ENCODE assay signal across 7 cellular contexts in the genomic region with DNA sequence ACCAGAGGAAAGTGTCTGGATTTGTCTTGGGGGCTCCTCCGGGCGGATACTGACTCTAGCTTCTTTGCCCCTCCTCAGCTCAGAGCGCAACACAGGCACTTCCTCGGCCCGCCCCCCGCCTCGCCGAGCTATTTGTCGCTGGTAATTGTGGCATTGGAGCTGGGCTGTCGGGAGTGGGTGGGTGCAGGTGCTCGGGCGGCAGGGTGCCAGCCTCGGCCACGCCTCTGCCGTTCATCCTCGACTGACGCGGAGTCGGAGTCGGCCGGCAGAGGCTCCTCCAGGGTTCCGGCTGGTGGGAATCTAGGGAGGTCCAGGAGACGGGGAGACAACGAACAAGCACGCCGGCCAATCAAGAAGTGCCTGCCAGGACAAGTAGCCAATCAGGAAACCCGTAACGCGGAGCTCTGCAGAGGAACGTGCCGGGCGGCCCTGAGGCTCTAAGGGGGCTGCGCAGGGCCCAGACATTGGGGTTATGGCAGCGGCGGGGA. TPM values are rescaled to one million over a fixed set of nuclear protein-coding genes. Genes with fewer than 3 reads are reported as not detected.
DNase-seq lines count a peak whose midpoint lies in the region; ATAC-seq and TF ChIP-seq lines count a peak whose summit lies in the region.

No MANE protein-coding gene starts in this region.

- H4K20me1 ChIP-seq in GM23248 (ENCODE audit: insufficient read depth) = no peaks in the 10 kb centered on the region

- no peaks in the 10 kb centered on the region for H3K9me2 ChIP-seq in GM23248 (ENCODE audit: insufficient read depth)

- no peaks in the 10 kb centered on the region for H3K36me3 ChIP-seq in GM23248 (ENCODE audit: low read depth)
- no peaks in the 10 kb centered on the region for H3K36me3 ChIP-seq in upper lobe of right lung

- TF ChIP-seq CTCF in epithelial cell of esophagus (IDR thresholded peaks at IDR 0.05; ENCODE audit: insufficient read depth, low read depth, low read length, missing control alignments) (no peak), upper lobe of right lung (IDR thresholded peaks at IDR 0.05) (no peak)

- H2AFZ ChIP-seq in GM23248 = 0 out of 2 replicates have a peak overlapping the region, but pooled peaks have one; percentile 24

- DNase-seq in GM23248 (peak; percentile 76), NCI-H345 (lab: John Stamatoyannopoulos, UW) (peak; percentile 82), epithelial cell of esophagus (ENCODE audit: low read depth) (peak; percentile 67), mucosa of gallbladder (ENCODE audit: low spot score) (peak; percentile 48), upper lobe of right lung (peak; percentile 64)
- DNase-seq in activated CD8-positive, alpha-beta memory T cell treated with anti-CD3 and anti-CD28 coated beads, Interleukin-2, amount 50 U/mL, for 4 hours = peak; percentile 41

- H3K79me2 ChIP-seq in GM23248 (ENCODE audit: insufficient read depth) = no peaks in the 10 kb centered on the region

- H3K4me3 ChIP-seq in GM23248 (peak overlapping the region; percentile 59), epithelial cell of esophagus (ENCODE audit: low read length) (peak overlapping the region; percentile 14), upper lobe of right lung (peak overlapping the region; percentile 14)

- no peaks in the 10 kb centered on the region for H3K9me3 ChIP-seq in GM23248 (ENCODE audit: low read depth)
- H3K9me3 ChIP-seq in upper lobe of right lung = no peaks in the 10 kb centered on the region

- intact Hi-C loops in upper lobe of right lung (cut with DNase I) = no loop called here

- no peak overlapping the region for H3K27ac ChIP-seq in GM23248
- H3K27ac ChIP-seq in upper lobe of right lung = no peak overlapping the region

- 3 to 10% methylated on average over 14 to 20 of the region's 35 CpGs for WGBS in GM23248 (ENCODE audit: low coverage in 1 of 2, low lambda C conversion rate in 2 of 2, missing lambda C conversion rate in 2 of 2), 2 experiments

- in situ Hi-C loops in GM23248 (cut with MboI) = no loop called here

- no peaks in the 10 kb centered on the region for H3K4me1 ChIP-seq in GM23248 (ENCODE audit: insufficient read depth)
- H3K4me1 ChIP-seq in upper lobe of right lung = no peaks in the 10 kb centered on the region

- H3F3A ChIP-seq in GM23248 (ENCODE audit: insufficient read depth) = no peaks in the 10 kb centered on the region

- H3K27me3 ChIP-seq in GM23248 (replicated peaks; ENCODE audit: insufficient read depth) (no peaks in the 10 kb centered on the region), upper lobe of right lung (no peaks in the 10 kb centered on the region)

- peak overlapping the region; percentile 65 for H3K4me2 ChIP-seq in GM23248 (ENCODE audit: unreplicated experiment)

- H3K9ac ChIP-seq in GM23248 = no peak overlapping the region

- peak; percentile 31 for ATAC-seq in upper lobe of right lung
- no peak for ATAC-seq in GM19023 (IDR thresholded peaks at IDR 0.05; ENCODE audit: unreplicated experiment)

RNA-seq across cellular contexts. Expression of a gene that starts 3.9 kb away (rescaled TPM):
- total RNA-seq in GM23248 (2014; rRNA removed; shearing (Covaris generic)) = not detected in 2 replicates
- 0.32 and 0.34 TPM in 2 replicates for polyA plus RNA-seq in GM23248 (2016; fragmentation: Nextera tagmentation; extraction: Ambion mirVana)
- total RNA-seq in mucosa of gallbladder = 0.55 TPM
- total RNA-seq in upper lobe of right lung = 0.75 TPM

RNA-seq across cellular contexts. Expression of a gene that starts 6.1 kb away (rescaled TPM):
- 1.4 TPM in 1 of 2 replicates, not detected in the other for total RNA-seq in GM23248 (2014; rRNA removed; shearing (Covaris generic))
- polyA plus RNA-seq in GM23248 (2016; fragmentation: Nextera tagmentation; extraction: Ambion mirVana) = 0.15 TPM in 1 of 2 replicates, not detected in the other
- total RNA-seq in mucosa of gallbladder (2.4 TPM), upper lobe of right lung (14.9 TPM)

RNA-seq across cellular contexts. Expression of a gene that starts 26.8 kb away (rescaled TPM):
- total RNA-seq in GM23248 (2014; rRNA removed; shearing (Covaris generic)) = 35.3 and 46.6 TPM in 2 replicates
- 47.7 and 49.5 TPM in 2 replicates for polyA plus RNA-seq in GM23248 (2016; fragmentation: Nextera tagmentation; extraction: Ambion mirVana)
- total RNA-seq in mucosa of gallbladder (28.7 TPM), upper lobe of right lung (29.2 TPM)

RNA-seq across cellular contexts. Expression of a gene that starts 35.4 kb away (rescaled TPM):
- 130 and 133 TPM in 2 replicates for total RNA-seq in GM23248 (2014; rRNA removed; shearing (Covaris generic))
- polyA plus RNA-seq in GM23248 (2016; fragmentation: Nextera tagmentation; extraction: Ambion mirVana) = 158 and 160 TPM in 2 replicates
- total RNA-seq in mucosa of gallbladder = 81.8 TPM
- 77.5 TPM for total RNA-seq in upper lobe of right lung

RNA-seq across cellular contexts. Expression of a gene that starts 41.3 kb away (rescaled TPM):
- total RNA-seq in GM23248 (2014; rRNA removed; shearing (Covaris generic)) = 2,871 and 4,277 TPM in 2 replicates
- 13,908 and 14,059 TPM in 2 replicates for polyA plus RNA-seq in GM23248 (2016; fragmentation: Nextera tagmentation; extraction: Ambion mirVana)
- total RNA-seq in mucosa of gallbladder (574 TPM), upper lobe of right lung (324 TPM)
